ENCODE assay signal across 8 cellular contexts in genomic region chr12:26242683-26243082, GRCh38. TPM values are rescaled to one million over a fixed set of nuclear protein-coding genes. Genes with fewer than 3 reads are reported as not detected.
"Had no signal": no experiment of that assay in that cellular context is flagged by ENCODE, and none has a peak within 500 bp of the region (broad histone marks: within the 10 kb centered on the region; RNA-seq: fewer than 3 reads in every experiment).

No MANE protein-coding gene starts in this region.

- FAIRE-seq: H1, H54, HTR-8/SVneo, K562 had no signal

- ATAC-seq: GM23338, K562 had no signal

- H3K9me3 Mint-ChIP-seq: GM23338, H9 had no signal

- H3K4me3 ChIP-seq: GM23338, K562 had no signal

- H3K4me3 Mint-ChIP-seq: GM23338, H9 had no signal

- H3K27ac Mint-ChIP-seq: GM23338, H9 had no signal

- DNase-seq: H9, HCEC 1CT, IMR-90 had no signal

RNA-seq across cellular contexts. Expression of gene SSPN, which starts 47.3 kb away (rescaled TPM):
- polyA plus RNA-seq: K562 had no signal
